ENCODE assay signal across 23 cellular contexts in genomic region chr10:122669842-122670241, GRCh38. TPM values are rescaled to one million over a fixed set of nuclear protein-coding genes. Genes with fewer than 3 reads are reported as not detected.
DNase-seq lines count a peak whose midpoint lies in the region; ATAC-seq, FAIRE-seq and TF ChIP-seq lines count a peak whose summit lies in the region.
"Had no signal": no experiment of that assay in that cellular context is flagged by ENCODE, and none has a peak within 500 bp of the region (broad histone marks: within the 10 kb centered on the region; RNA-seq: fewer than 3 reads in every experiment).

No MANE protein-coding gene starts in this region.

- no peaks in the 10 kb centered on the region for H3K9me1 ChIP-seq in K562 (ENCODE audit: control insufficient read depth, insufficient read depth, low read length)

- TF ChIP-seq CTCF in LNCAP (IDR thresholded peaks at IDR 0.05), result 0 out of 2 replicates have a peak, but pooled peaks have one; percentile 8
- TF ChIP-seq CTCF in K562 (IDR thresholded peaks at IDR 0.05 in 2 of 3, conservative IDR thresholded peaks at IDR 0.05 in 1 of 3; ENCODE audit: insufficient read depth in 2 of 3, low read depth in 1 of 3, low read length in 3 of 3), result no peak

- no peaks in the 10 kb centered on the region for H3K9me3 ChIP-seq in K562 (replicated peaks; ENCODE audit: control insufficient read depth, insufficient read depth, low read depth, low read length)

- no TSS peak for BruUV-seq in K562 (replicated peaks; lab: Mats Ljungman, UMichigan)

- no peaks in the 10 kb centered on the region for H3K4me1 Mint-ChIP-seq in stimulated activated effector memory CD8-positive, alpha-beta T cell treated with anti-CD3 and anti-CD28 coated beads, Interleukin-12 subunit alpha, Interleukin-12 subunit beta, amount 100 ng/mL, for 72 hours
- H3K4me1 Mint-ChIP-seq: CD14-positive monocyte, T-cell had no signal

- H3K27ac ChIP-seq in K562 (ENCODE audit: extremely low read depth, low read depth, low read length), result no peak overlapping the region

- TF ChIP-seq POLR2A in K562 (conservative IDR thresholded peaks at IDR 0.05), result no peak

- no peak overlapping the region for H2AFZ ChIP-seq in K562 (ENCODE audit: low read depth, low read length)

- no peaks in the 10 kb centered on the region for H3K4me1 ChIP-seq in K562 (replicated peaks in 1 of 2; ENCODE audit: control insufficient read depth in 2 of 2, insufficient read depth in 2 of 2, low read length in 2 of 2)

- intact Hi-C loops in K562 (cut with micrococcal nuclease), result no loop called here

- H3K79me2 ChIP-seq in K562 (ENCODE audit: control insufficient read depth, insufficient read depth, low read length), result no peaks in the 10 kb centered on the region

- WGBS in K562 (ENCODE audit: insufficient coverage, low coverage, missing lambda C conversion rate), result 0% methylated on average over 2 of the region's 2 CpGs

- TF ChIP-seq EP300 in K562 (IDR thresholded peaks at IDR 0.05; ENCODE audit: low read length), result no peak

- DNase-seq in H7 (peak; percentile 51), K562 (ENCODE audit: extremely low read depth in 1 of 4, low spot score in 3 of 4) (no peak), iPS-NIHi11 (ENCODE audit: low spot score) (peak; percentile 37), activated T-cell treated with anti-CD3 and anti-CD28 coated beads for 4 hours (no peak), RKO (ENCODE audit: low spot score) (no peak), NCI-H146 treated with DMSO at 0.1 percent for 48 hours (lab: John Stamatoyannopoulos, UW; ENCODE audit: unreplicated experiment) (no peak)
- no peak for DNase-seq in stimulated activated effector memory CD8-positive, alpha-beta T cell treated with anti-CD3 and anti-CD28 coated beads, Interleukin-12 subunit alpha, Interleukin-12 subunit beta, amount 100 ng/mL, for 72 hours (ENCODE audit: low spot score in 2 of 2)
- DNase-seq: AML-193, GDM1, NCI-H1092, NCI-H1436 treated with DMSO at 0.1 percent for 48 hours, NCI-H2029 treated with DMSO at 0.1 percent for 48 hours, NCI-H446 treated with DMSO at 0.1 percent for 48 hours, NCI-H69, OCI-M1, RPMI8226, SIG-M5, T-cell had no signal

- H3K4me3 ChIP-seq in H7 (ENCODE audit: insufficient read depth, low read depth, low read length), result no peak overlapping the region
- H3K4me3 ChIP-seq in K562, result no peak overlapping the region

- H3K36me3 ChIP-seq in H7 (replicated peaks; ENCODE audit: control insufficient read depth, insufficient read depth, low read length), result no peaks in the 10 kb centered on the region
- no peaks in the 10 kb centered on the region for H3K36me3 ChIP-seq in K562 (ENCODE audit: control insufficient read depth, insufficient read depth, low read length)

- CTCF ChIA-PET in K562 (lab: Yijun Ruan, JAX; ENCODE audit: low intra/inter-chr PET ratio), result no interaction called here

- no peak overlapping the region for H3K4me3 Mint-ChIP-seq in stimulated activated effector memory CD8-positive, alpha-beta T cell treated with anti-CD3 and anti-CD28 coated beads, Interleukin-12 subunit alpha, Interleukin-12 subunit beta, amount 100 ng/mL, for 72 hours
- H3K4me3 Mint-ChIP-seq: CD14-positive monocyte, T-cell had no signal

- in situ Hi-C loops in K562 (cut with MboI), result no loop called here

- no peak overlapping the region for H3K9ac ChIP-seq in K562 (ENCODE audit: insufficient read depth in 1 of 2, low read depth in 2 of 2, low read length in 2 of 2)

- no peak overlapping the region for H3K27ac Mint-ChIP-seq in stimulated activated effector memory CD8-positive, alpha-beta T cell treated with anti-CD3 and anti-CD28 coated beads, Interleukin-12 subunit alpha, Interleukin-12 subunit beta, amount 100 ng/mL, for 72 hours
- H3K27ac Mint-ChIP-seq: CD14-positive monocyte, T-cell had no signal

- H3K27me3 ChIP-seq in H7 (ENCODE audit: control insufficient read depth, insufficient read depth, low read length) (no peaks in the 10 kb centered on the region; the same call in 1 of the 2 replicates), K562 (ENCODE audit: control insufficient read depth in 2 of 2, insufficient read depth in 2 of 2, low read length in 2 of 2) (peaks cover 0 to 4% of the 10 kb centered on the region in 2 experiments; a peak in 2 of 5 replicates)

- no peaks in the 10 kb centered on the region for H4K20me1 ChIP-seq in K562 (replicated peaks; ENCODE audit: control insufficient read depth, insufficient read depth, low read length)

- TF ChIP-seq RAD21 in K562 (CRISPR knock-in tag; conservative IDR thresholded peaks at IDR 0.05 in 1 of 2, IDR thresholded peaks at IDR 0.05 in 1 of 2), result no peak

- no peak overlapping the region for H3K4me2 ChIP-seq in K562 (ENCODE audit: insufficient read depth, low read length)

- no peaks in the 10 kb centered on the region for H3K9me3 Mint-ChIP-seq in stimulated activated effector memory CD8-positive, alpha-beta T cell treated with anti-CD3 and anti-CD28 coated beads, Interleukin-12 subunit alpha, Interleukin-12 subunit beta, amount 100 ng/mL, for 72 hours
- H3K9me3 Mint-ChIP-seq: T-cell had no signal

- no peaks in the 10 kb centered on the region for H3K36me3 Mint-ChIP-seq in stimulated activated effector memory CD8-positive, alpha-beta T cell treated with anti-CD3 and anti-CD28 coated beads, Interleukin-12 subunit alpha, Interleukin-12 subunit beta, amount 100 ng/mL, for 72 hours
- H3K36me3 Mint-ChIP-seq: CD14-positive monocyte, T-cell had no signal

- POLR2A ChIA-PET in K562 (lab: Yijun Ruan, JAX), result no interaction called here

- FAIRE-seq in K562 (lab: Jason Lieb, UNC), result no peak

- no peak for ATAC-seq in K562
- no peak for ATAC-seq in stimulated activated effector memory CD8-positive, alpha-beta T cell treated with anti-CD3 and anti-CD28 coated beads, Interleukin-12 subunit alpha, Interleukin-12 subunit beta, amount 100 ng/mL, for 72 hours
- ATAC-seq: SK-N-SH treated with all-trans-retinoic acid at 6 μM for 48 hours, T-cell had no signal

TF ChIP-seq in K562, 482 proteins besides CTCF, POLR2A, EP300 and RAD21:
- TF ChIP-seq ZNF316 (IDR thresholded peaks at IDR 0.05), result peak; percentile 35
- no peak for TF ChIP-seq MTA2 (IDR thresholded peaks at IDR 0.05; ENCODE audit: low read depth)
- TF ChIP-seq NFATC3 (IDR thresholded peaks at IDR 0.05), result no peak

RNA-seq across cellular contexts. Expression of gene C10orf120, which starts 29.8 kb away (rescaled TPM):
- total RNA-seq in H7 (2014; rRNA removed; shearing (Covaris generic)), result not detected in 2 replicates
- not detected in 2 replicates for total RNA-seq in K562 (2011; cell fraction: chromatin; rRNA removed; ENCODE audit: low replicate concordance)
- not detected in 2 replicates for total RNA-seq in K562 (2011; cell fraction: nucleolus; rRNA removed)
- not detected in 2 replicates for total RNA-seq in K562 (2011; cell fraction: nucleoplasm; rRNA removed)
- total RNA-seq in K562 (2014; rRNA removed) (not detected in 2 replicates), K562 (2014; rRNA removed; fragmentation: Illumina TruSeq; extraction: Trizol) (not detected in 2 replicates), K562 (2015; rRNA removed; fragmentation: Illumina TruSeq; extraction: Trizol) (not detected in 2 replicates), K562 (2021) (not detected in 2 replicates)
- polyA plus RNA-seq in K562 (2011; rRNA removed) (not detected in 2 replicates), K562 (2014; fragmentation: Illumina TruSeq; extraction: Trizol) (not detected in 2 replicates), K562 (2014; fragmentation: Nextera tagmentation; extraction: Ambion mirVana) (not detected), K562 (2014; rRNA removed) (not detected in 2 replicates)
- polyA plus RNA-seq in K562 (2011; cell fraction: cytosol; rRNA removed), result not detected in 2 replicates
- not detected in 2 replicates for polyA plus RNA-seq in K562 (2011; cell fraction: nucleus; rRNA removed)
- not detected in 2 replicates for polyA plus RNA-seq in K562 (2012)
- not detected in 2 replicates for polyA minus RNA-seq in K562 (2011; rRNA and poly(A)+ RNA removed)
- polyA minus RNA-seq in K562 (2011; cell fraction: cytosol; rRNA and poly(A)+ RNA removed), result not detected in 2 replicates
- polyA minus RNA-seq in K562 (2011; cell fraction: nucleus; rRNA and poly(A)+ RNA removed), result not detected in 2 replicates
- total RNA-seq: H4, MCF 10A, T-cell had no signal
- polyA plus RNA-seq: CD14-positive monocyte had no signal

Comparison
In these comparisons a context has a peak if more than half of its experiments do, and no peak if none do; other contexts are left out.
1. DNase-seq: peak in H7 (single experiment) and iPS-NIHi11 (single experiment); none in K562 (0 of 4), activated T-cell treated with anti-CD3 and anti-CD28 coated beads for 4 hours (single experiment), RKO (single experiment), stimulated activated effector memory CD8-positive, alpha-beta T cell treated with anti-CD3 and anti-CD28 coated beads, Interleukin-12 subunit alpha, Interleukin-12 subunit beta, amount 100 ng/mL, for 72 hours (0 of 2) and NCI-H146 treated with DMSO at 0.1 percent for 48 hours (single experiment).